ENCODE assay signal across 12 cellular contexts in genomic region chr11:67345247-67345948, GRCh38. TPM values are rescaled to one million over a fixed set of nuclear protein-coding genes. Genes with fewer than 3 reads are reported as not detected.
A peak's percentile ranks its signal among the peaks of the same experiment; 100 is the strongest.
DNase-seq lines count a peak whose midpoint lies in the region; ATAC-seq and TF ChIP-seq lines count a peak whose summit lies in the region.
"Had no signal": no experiment of that assay in that cellular context is flagged by ENCODE, and none has a peak within 500 bp of the region (broad histone marks: within the 10 kb centered on the region; RNA-seq: fewer than 3 reads in every experiment).

No MANE protein-coding gene starts in this region.

- peak overlapping the region; percentile 83 for H3K27ac Mint-ChIP-seq in activated CD4-positive, alpha-beta memory T cell treated with anti-CD3 and anti-CD28 coated beads for 36 hours
- no peak overlapping the region for H3K27ac Mint-ChIP-seq in activated CD4-positive, alpha-beta memory T cell treated with anti-CD3 and anti-CD28 coated beads, Interleukin-2, amount 10 ng/mL, durations not matched to agents 7 days and 5 days
- H3K27ac Mint-ChIP-seq in activated B cell treated with CpG ODN at 0.5 μM for 24 hours = peak overlapping the region; percentile 88
- H3K27ac Mint-ChIP-seq in type B pancreatic cell = peak overlapping the region; percentile 72
- no peak overlapping the region for H3K27ac Mint-ChIP-seq in immature natural killer cell

- intact Hi-C loops in activated CD4-positive, alpha-beta memory T cell treated with anti-CD3 and anti-CD28 coated beads for 36 hours (cut with micrococcal nuclease) = no loop called here
- intact Hi-C loops in activated B cell treated with CpG ODN at 0.5 μM for 24 hours (cut with micrococcal nuclease) = no loop called here

- no peaks in the 10 kb centered on the region for H3K36me3 Mint-ChIP-seq in activated CD4-positive, alpha-beta memory T cell treated with anti-CD3 and anti-CD28 coated beads for 36 hours
- H3K36me3 Mint-ChIP-seq in activated CD4-positive, alpha-beta memory T cell treated with anti-CD3 and anti-CD28 coated beads, Interleukin-2, amount 10 ng/mL, durations not matched to agents 7 days and 5 days (ENCODE audit: low read depth) = no peaks in the 10 kb centered on the region
- H3K36me3 Mint-ChIP-seq in activated B cell treated with CpG ODN at 0.5 μM for 24 hours (ENCODE audit: low read depth) = no peaks in the 10 kb centered on the region
- H3K36me3 Mint-ChIP-seq in type B pancreatic cell = no peaks in the 10 kb centered on the region
- no peaks in the 10 kb centered on the region for H3K36me3 Mint-ChIP-seq in immature natural killer cell

- CTCF ChIA-PET in activated CD4-positive, alpha-beta memory T cell treated with anti-CD3 and anti-CD28 coated beads for 36 hours (lab: Charles Lee) = interaction anchor here (0.7 to 4.7 kb wide), 22 partner anchors 9 to 227 kb away, joined by 3 to 92 read pairs (median 6); partner anchors contain the start of genes AIP, ANKRD13D, CLCF1 and RAD9A
- CTCF ChIA-PET in activated CD4-positive, alpha-beta memory T cell treated with anti-CD3 and anti-CD28 coated beads, Interleukin-2, amount 10 ng/mL, durations not matched to agents 7 days and 5 days (lab: Charles Lee) = interaction anchor here (0.7 to 5.6 kb wide), 30 partner anchors 7 to 227 kb away, joined by 3 to 56 read pairs (median 6); partner anchors contain the start of genes CLCF1, GRK2, PITPNM1 and POLD4
- CTCF ChIA-PET in activated B cell treated with CpG ODN at 0.5 μM for 24 hours (lab: Charles Lee) = interaction anchor here (0.6 to 7.4 kb wide), 19 partner anchors 10 to 514 kb away, joined by 3 to 200 read pairs (median 5); partner anchors contain the start of genes CLCF1, GRK2, POLD4 and RAD9A

- peak; percentile 37 for ATAC-seq in activated B cell treated with CpG ODN at 0.5 μM for 24 hours (ENCODE audit: low read depth)

- H3K4me1 Mint-ChIP-seq in activated CD4-positive, alpha-beta memory T cell treated with anti-CD3 and anti-CD28 coated beads for 36 hours (ENCODE audit: low read depth) = peaks cover 43% of the 10 kb centered on the region
- H3K4me1 Mint-ChIP-seq in activated CD4-positive, alpha-beta memory T cell treated with anti-CD3 and anti-CD28 coated beads, Interleukin-2, amount 10 ng/mL, durations not matched to agents 7 days and 5 days = peaks cover 24% of the 10 kb centered on the region
- H3K4me1 Mint-ChIP-seq in activated B cell treated with CpG ODN at 0.5 μM for 24 hours = peaks cover 63% of the 10 kb centered on the region
- peaks cover 17% of the 10 kb centered on the region for H3K4me1 Mint-ChIP-seq in type B pancreatic cell (ENCODE audit: unreplicated experiment)
- peaks cover 0 to 2% of the 10 kb centered on the region in 2 donors for H3K4me1 Mint-ChIP-seq in immature natural killer cell

- no peaks in the 10 kb centered on the region for H3K27me3 Mint-ChIP-seq in activated CD4-positive, alpha-beta memory T cell treated with anti-CD3 and anti-CD28 coated beads for 36 hours
- no peaks in the 10 kb centered on the region for H3K27me3 Mint-ChIP-seq in activated CD4-positive, alpha-beta memory T cell treated with anti-CD3 and anti-CD28 coated beads, Interleukin-2, amount 10 ng/mL, durations not matched to agents 7 days and 5 days
- H3K27me3 Mint-ChIP-seq in activated B cell treated with CpG ODN at 0.5 μM for 24 hours (no peaks in the 10 kb centered on the region), type B pancreatic cell (no peaks in the 10 kb centered on the region), immature natural killer cell (ENCODE audit: low read depth in 3 of 3) (peaks cover 0 to 1% (median 1%) of the 10 kb centered on the region in 3 donors)

- no peak overlapping the region for H3K4me3 Mint-ChIP-seq in activated CD4-positive, alpha-beta memory T cell treated with anti-CD3 and anti-CD28 coated beads for 36 hours
- H3K4me3 Mint-ChIP-seq in activated CD4-positive, alpha-beta memory T cell treated with anti-CD3 and anti-CD28 coated beads, Interleukin-2, amount 10 ng/mL, durations not matched to agents 7 days and 5 days = no peak overlapping the region
- peak overlapping the region; percentile 11 for H3K4me3 Mint-ChIP-seq in activated B cell treated with CpG ODN at 0.5 μM for 24 hours
- H3K4me3 Mint-ChIP-seq in type B pancreatic cell = no peak overlapping the region
- no peak overlapping the region for H3K4me3 Mint-ChIP-seq in immature natural killer cell

- no peak for DNase-seq in activated CD4-positive, alpha-beta memory T cell treated with anti-CD3 and anti-CD28 coated beads for 36 hours
- DNase-seq in activated CD4-positive, alpha-beta memory T cell treated with anti-CD3 and anti-CD28 coated beads, Interleukin-2, amount 10 ng/mL, durations not matched to agents 7 days and 5 days = no peak
- no peak for DNase-seq in activated B cell treated with CpG ODN at 0.5 μM for 24 hours
- DNase-seq in left kidney (ENCODE audit: low read depth, low spot score) = peak; percentile 40
- DNase-seq in type B pancreatic cell (ENCODE audit: extremely low spot score, unreplicated experiment) = no peak
- no peak for DNase-seq in immature natural killer cell
- no peak for DNase-seq in Kasumi-1 (lab: John Stamatoyannopoulos, UW)
- no peak for DNase-seq in EL
- DNase-seq: activated gamma-delta T cell; hypothalamus; stimulated activated CD4-positive, alpha-beta T cell treated with anti-CD3 and anti-CD28 coated beads, Interleukin-15, amount 100 ng/mL, for 24 hours; T-helper 9 cell had no signal

- POLR2A ChIA-PET in activated CD4-positive, alpha-beta memory T cell treated with anti-CD3 and anti-CD28 coated beads for 36 hours (lab: Charles Lee) = interaction anchor here (1.2 to 3.7 kb wide), 4 partner anchors 27 to 112 kb away, joined by 3 to 12 read pairs (median 4); partner anchors contain the start of gene PTPRCAP
- POLR2A ChIA-PET in activated CD4-positive, alpha-beta memory T cell treated with anti-CD3 and anti-CD28 coated beads, Interleukin-2, amount 10 ng/mL, durations not matched to agents 7 days and 5 days (lab: Charles Lee) = interaction anchor here (1.4 to 4.4 kb wide), 4 partner anchors 8 to 31 kb away, joined by 3 to 23 read pairs (median 5); partner anchors contain the start of gene POLD4
- POLR2A ChIA-PET in activated B cell treated with CpG ODN at 0.5 μM for 24 hours (lab: Charles Lee) = interaction anchor here (0.6 to 4.9 kb wide), 23 partner anchors 9 to 106 kb away, joined by 3 to 65 read pairs (median 5); partner anchors contain the start of genes CLCF1, GRK2, POLD4 and PPP1CA

- no peaks in the 10 kb centered on the region for H3K9me3 Mint-ChIP-seq in activated CD4-positive, alpha-beta memory T cell treated with anti-CD3 and anti-CD28 coated beads for 36 hours
- H3K9me3 Mint-ChIP-seq in activated CD4-positive, alpha-beta memory T cell treated with anti-CD3 and anti-CD28 coated beads, Interleukin-2, amount 10 ng/mL, durations not matched to agents 7 days and 5 days = no peaks in the 10 kb centered on the region
- H3K9me3 Mint-ChIP-seq in activated B cell treated with CpG ODN at 0.5 μM for 24 hours (no peaks in the 10 kb centered on the region), type B pancreatic cell (no peaks in the 10 kb centered on the region), immature natural killer cell (no peaks in the 10 kb centered on the region)

- no peak for TF ChIP-seq CTCF in activated B cell treated with CpG ODN at 0.5 μM for 24 hours (IDR thresholded peaks at IDR 0.05)
- TF ChIP-seq CTCF in type B pancreatic cell (conservative IDR thresholded peaks at IDR 0.05) = no peak

RNA-seq across cellular contexts. Expression of gene POLD4, which starts 7.9 kb away (rescaled TPM):
- total RNA-seq in activated CD4-positive, alpha-beta memory T cell treated with anti-CD3 and anti-CD28 coated beads for 36 hours = 10 to 100 TPM; 62.0 to 67.4 TPM
- 10 to 100 TPM; 74.0 to 74.1 TPM for total RNA-seq in activated CD4-positive, alpha-beta memory T cell treated with anti-CD3 and anti-CD28 coated beads, Interleukin-2, amount 10 ng/mL, durations not matched to agents 7 days and 5 days
- total RNA-seq in activated B cell treated with CpG ODN at 0.5 μM for 24 hours (166 and 169 TPM in 2 replicates), type B pancreatic cell (ENCODE audit: low replicate concordance) (15.0 and 29.4 TPM in 2 replicates)
- polyA plus RNA-seq in immature natural killer cell = 100 to 1,000 TPM in 2 of 3 donors, 10 to 100 TPM in 1; 86.1 to 131 (median 118) TPM

RNA-seq across cellular contexts. Expression of gene CLCF1, which starts 28.0 kb away (rescaled TPM):
- under 1 TPM; 0.39 to 0.45 TPM for total RNA-seq in activated CD4-positive, alpha-beta memory T cell treated with anti-CD3 and anti-CD28 coated beads for 36 hours
- under 1 TPM; 0.65 to 0.71 TPM for total RNA-seq in activated CD4-positive, alpha-beta memory T cell treated with anti-CD3 and anti-CD28 coated beads, Interleukin-2, amount 10 ng/mL, durations not matched to agents 7 days and 5 days
- total RNA-seq in activated B cell treated with CpG ODN at 0.5 μM for 24 hours (28.2 and 30.7 TPM in 2 replicates), type B pancreatic cell (ENCODE audit: low replicate concordance) (3.2 and 6.7 TPM in 2 replicates)
- 1 to 10 TPM in 1 of 3 donors, under 1 TPM in 1, not detected in 1; 0.34 to 2.2 TPM for polyA plus RNA-seq in immature natural killer cell

RNA-seq across cellular contexts. Expression of gene SSH3, which starts 42.1 kb away (rescaled TPM):
- total RNA-seq in activated CD4-positive, alpha-beta memory T cell treated with anti-CD3 and anti-CD28 coated beads for 36 hours = 10 to 100 TPM; 14.9 to 19.4 TPM
- 10 to 100 TPM; 15.4 to 19.0 TPM for total RNA-seq in activated CD4-positive, alpha-beta memory T cell treated with anti-CD3 and anti-CD28 coated beads, Interleukin-2, amount 10 ng/mL, durations not matched to agents 7 days and 5 days
- 5.1 and 7.7 TPM in 2 replicates for total RNA-seq in activated B cell treated with CpG ODN at 0.5 μM for 24 hours
- 32.0 and 40.9 TPM in 2 replicates for total RNA-seq in type B pancreatic cell (ENCODE audit: low replicate concordance)
- polyA plus RNA-seq in immature natural killer cell = 1 to 10 TPM; 1.1 to 4.8 (median 2.3) TPM

RNA-seq across cellular contexts. Expression of gene RAD9A, which starts 46.4 kb away (rescaled TPM):
- 10 to 100 TPM; 31.0 to 39.1 TPM for total RNA-seq in activated CD4-positive, alpha-beta memory T cell treated with anti-CD3 and anti-CD28 coated beads for 36 hours
- 10 to 100 TPM; 48.0 to 53.9 TPM for total RNA-seq in activated CD4-positive, alpha-beta memory T cell treated with anti-CD3 and anti-CD28 coated beads, Interleukin-2, amount 10 ng/mL, durations not matched to agents 7 days and 5 days
- 30.4 and 35.2 TPM in 2 replicates for total RNA-seq in activated B cell treated with CpG ODN at 0.5 μM for 24 hours
- total RNA-seq in type B pancreatic cell (ENCODE audit: low replicate concordance) = 29.5 and 41.2 TPM in 2 replicates
- 10 to 100 TPM; 10.2 to 12.8 (median 11.6) TPM for polyA plus RNA-seq in immature natural killer cell

RNA-seq across cellular contexts. Expression of gene PPP1CA, which starts 56.3 kb away (rescaled TPM):
- 100 to 1,000 TPM; 261 to 267 TPM for total RNA-seq in activated CD4-positive, alpha-beta memory T cell treated with anti-CD3 and anti-CD28 coated beads for 36 hours
- total RNA-seq in activated CD4-positive, alpha-beta memory T cell treated with anti-CD3 and anti-CD28 coated beads, Interleukin-2, amount 10 ng/mL, durations not matched to agents 7 days and 5 days = 100 to 1,000 TPM; 308 to 315 TPM
- total RNA-seq in activated B cell treated with CpG ODN at 0.5 μM for 24 hours = 349 and 354 TPM in 2 replicates
- total RNA-seq in type B pancreatic cell (ENCODE audit: low replicate concordance) = 137 TPM in 2 replicates
- 1,000 to 10,000 TPM in 1 of 3 donors, 100 to 1,000 TPM in 2; 830 to 1,276 (median 950) TPM for polyA plus RNA-seq in immature natural killer cell

Comparison
In these comparisons a context has a peak if more than half of its experiments do, and no peak if none do; other contexts are left out.
1. H3K27ac Mint-ChIP-seq: peak in activated CD4-positive, alpha-beta memory T cell treated with anti-CD3 and anti-CD28 coated beads for 36 hours (single experiment), activated B cell treated with CpG ODN at 0.5 μM for 24 hours (single experiment) and type B pancreatic cell (single experiment); none in activated CD4-positive, alpha-beta memory T cell treated with anti-CD3 and anti-CD28 coated beads, Interleukin-2, amount 10 ng/mL, durations not matched to agents 7 days and 5 days (single experiment) and immature natural killer cell (0 of 6).